12 cellular contexts compared by ENCODE assay signal in genomic region chr5:125232779-125233230, GRCh38.
DNase-seq lines count a peak whose midpoint lies in the region; ATAC-seq lines count a peak whose summit lies in the region.
"Had no signal": no experiment of that assay in that cellular context is flagged by ENCODE, and none has a peak within 500 bp of the region (broad histone marks: within the 10 kb centered on the region; RNA-seq: fewer than 3 reads in every experiment).

No MANE protein-coding gene starts in this region.

- H3K4me3 ChIP-seq in adipocyte (ENCODE audit: low read length) = no peak overlapping the region
- H3K4me3 ChIP-seq: GM23338, skin epidermis, transverse colon had no signal

- peaks cover 2% of the 10 kb centered on the region for H3K4me1 ChIP-seq in adipocyte (ENCODE audit: control insufficient read depth, insufficient read depth, low read length)
- H3K4me1 ChIP-seq: transverse colon had no signal

- DNase-seq in GM04503 (ENCODE audit: low read depth) = peak; percentile 64
- DNase-seq in adipocyte (ENCODE audit: low read depth) = peak; percentile 82
- DNase-seq in fibroblast of the conjunctiva (ENCODE audit: low read depth) = peak; percentile 93
- DNase-seq in renal cortical epithelial cell (ENCODE audit: low read depth) = peak; percentile 23
- DNase-seq in HK-2 (ENCODE audit: unreplicated experiment) = no peak
- DNase-seq: NCI-H1105, NCI-H524 treated with DMSO at 0.1 percent for 48 hours, transverse colon had no signal

- H3K9ac ChIP-seq in adipocyte (ENCODE audit: low read length) = no peak overlapping the region

- ATAC-seq in HG03520 (IDR thresholded peaks at IDR 0.05; ENCODE audit: unreplicated experiment) (no peak), HG03354 (IDR thresholded peaks at IDR 0.05; ENCODE audit: poor library complexity, severe bottlenecking, unreplicated experiment) (no peak)
- ATAC-seq: GM23338 had no signal

- H3K27me3 ChIP-seq in adipocyte (replicated peaks; ENCODE audit: control insufficient read depth, insufficient read depth, low read length) = no peaks in the 10 kb centered on the region
- H3K27me3 ChIP-seq: transverse colon had no signal

- no peaks in the 10 kb centered on the region for H3K9me3 ChIP-seq in adipocyte (ENCODE audit: control insufficient read depth, low read length)
- H3K9me3 ChIP-seq: transverse colon had no signal

- H3K36me3 ChIP-seq in adipocyte (ENCODE audit: control insufficient read depth, insufficient read depth, low read length, severe bottlenecking) = no peaks in the 10 kb centered on the region
- H3K36me3 ChIP-seq: transverse colon had no signal
